ENCODE assay signal across 8 cellular contexts in genomic region chr1:1614204-1614953, GRCh38. TPM values are rescaled to one million over a fixed set of nuclear protein-coding genes. Genes with fewer than 3 reads are reported as not detected.
DNase-seq lines count a peak whose midpoint lies in the region; ATAC-seq and TF ChIP-seq lines count a peak whose summit lies in the region.

No MANE protein-coding gene starts in this region.

- H3K9me3 Mint-ChIP-seq in dendritic cell treated with granulocyte-macrophage colony-stimulating factor and Interleukin-4, amounts not matched to agents 40 ng/mL and 50 ng/mL, for 4 days = no peaks in the 10 kb centered on the region

- H3K4me1 Mint-ChIP-seq in dendritic cell treated with granulocyte-macrophage colony-stimulating factor and Interleukin-4, amounts not matched to agents 40 ng/mL and 50 ng/mL, for 4 days (ENCODE audit: low read depth) = peaks cover 42% of the 10 kb centered on the region

- H3K27me3 Mint-ChIP-seq in dendritic cell treated with granulocyte-macrophage colony-stimulating factor and Interleukin-4, amounts not matched to agents 40 ng/mL and 50 ng/mL, for 4 days = no peaks in the 10 kb centered on the region

- WGBS in lung, 2 donors = 9 to 10% methylated on average over 30 of the region's 30 CpGs

- TF ChIP-seq CTCF in AG10803 (conservative IDR thresholded peaks at IDR 0.05; ENCODE audit: low read length) (no peak), VCaP (conservative IDR thresholded peaks at IDR 0.05) (no peak), lung (IDR thresholded peaks at IDR 0.05; ENCODE audit: control extremely low read depth, extremely low read depth) (no peak)

- no peak for ATAC-seq in lung (ENCODE audit: insufficient read depth, low FRiP score)

- peak overlapping the region; percentile 88 for H3K4me3 Mint-ChIP-seq in dendritic cell treated with granulocyte-macrophage colony-stimulating factor and Interleukin-4, amounts not matched to agents 40 ng/mL and 50 ng/mL, for 4 days

- intact Hi-C loops in dendritic cell treated with granulocyte-macrophage colony-stimulating factor and Interleukin-4, amounts not matched to agents 40 ng/mL and 50 ng/mL, for 4 days (cut with micrococcal nuclease) = no loop called here

- H3K27ac ChIP-seq in VCaP = peak overlapping the region; percentile 99
- peak overlapping the region in 1 of 2 donors; percentile 84 for H3K27ac ChIP-seq in lung (ENCODE audit: low read depth in 1 of 2, low read length in 1 of 2)

- peak overlapping the region; percentile 93 for H3K27ac Mint-ChIP-seq in dendritic cell treated with granulocyte-macrophage colony-stimulating factor and Interleukin-4, amounts not matched to agents 40 ng/mL and 50 ng/mL, for 4 days

- H3K36me3 Mint-ChIP-seq in dendritic cell treated with granulocyte-macrophage colony-stimulating factor and Interleukin-4, amounts not matched to agents 40 ng/mL and 50 ng/mL, for 4 days (ENCODE audit: low read depth) = peaks cover 35% of the 10 kb centered on the region

- peaks cover 10 to 13% of the 10 kb centered on the region in 2 donors for H3K4me1 ChIP-seq in lung (ENCODE audit: control insufficient read depth in 2 of 2, insufficient read depth in 2 of 2, low read length in 2 of 2)

- DNase-seq in AG10803 (ENCODE audit: low read depth) (peak; percentile 75), HuH-7.5 (ENCODE audit: low spot score) (peak; percentile 75), lung (ENCODE audit: low spot score) (peak; percentile 69), iPS-NIHi7 (ENCODE audit: extremely low spot score) (no peak), NCI-H446 treated with DMSO at 0.1 percent for 48 hours (lab: John Stamatoyannopoulos, UW) (no peak)
- DNase-seq in stimulated activated CD8-positive, alpha-beta memory T cell treated with anti-CD3 and anti-CD28 coated beads, Interleukin-4, amount 100 ng/mL, for 48 hours = peak; percentile 71

- H3K27me3 ChIP-seq in lung (ENCODE audit: control insufficient read depth, insufficient read depth) = no peaks in the 10 kb centered on the region

- no peaks in the 10 kb centered on the region for H3K9me3 ChIP-seq in lung (ENCODE audit: control insufficient read depth in 2 of 2, insufficient read depth in 1 of 2, low read length in 1 of 2)

- H3K4me3 ChIP-seq in AG10803 (ENCODE audit: low read length) (peak overlapping the region; percentile 97), lung (peak overlapping the region; percentile 47)

- peaks cover 0 to 11% of the 10 kb centered on the region in 2 donors for H3K36me3 ChIP-seq in lung (ENCODE audit: control insufficient read depth in 2 of 2, insufficient read depth in 2 of 2, low read length in 2 of 2)

RNA-seq across cellular contexts. Expression of gene MIB2, which starts 0.9 kb away (rescaled TPM):
- total RNA-seq in lung = 10 to 100 TPM; 41.6 to 60.0 TPM
- 10 to 100 TPM; 35.5 to 80.5 TPM for polyA plus RNA-seq in lung

RNA-seq across cellular contexts. Expression of gene FNDC10, which starts 14.4 kb away (rescaled TPM):
- total RNA-seq in lung = 10 to 100 TPM in 1 of 2 donors, under 1 TPM in 1; 0.40 to 12.8 TPM
- polyA plus RNA-seq in lung = 10 to 100 TPM in 1 of 2 donors, 1 to 10 TPM in 1; 2.5 to 10.7 TPM

RNA-seq across cellular contexts. Expression of gene MMP23B, which starts 17.6 kb away (rescaled TPM):
- 10 to 100 TPM; 29.2 to 40.3 TPM for total RNA-seq in lung
- polyA plus RNA-seq in lung = 10 to 100 TPM; 14.1 to 15.0 TPM

RNA-seq across cellular contexts. Expression of gene SSU72, which starts 39.7 kb away (rescaled TPM):
- 100 to 1,000 TPM in 1 of 2 donors, 10 to 100 TPM in 1; 63.7 to 128 TPM for total RNA-seq in lung
- polyA plus RNA-seq in lung = 100 to 1,000 TPM in 1 of 2 donors, 10 to 100 TPM in 1; 85.8 to 114 TPM

RNA-seq across cellular contexts. Expression of gene CDK11B, which starts 44.4 kb away (rescaled TPM):
- total RNA-seq in lung = 10 to 100 TPM; 15.7 to 21.4 TPM
- 10 to 100 TPM; 27.1 to 39.6 TPM for polyA plus RNA-seq in lung

Comparison
In these comparisons a context has a peak if more than half of its experiments do, and no peak if none do; other contexts are left out.
1. DNase-seq: peak in AG10803 (single experiment), HuH-7.5 (single experiment), lung (single experiment) and stimulated activated CD8-positive, alpha-beta memory T cell treated with anti-CD3 and anti-CD28 coated beads, Interleukin-4, amount 100 ng/mL, for 48 hours (single experiment); none in iPS-NIHi7 (single experiment) and NCI-H446 treated with DMSO at 0.1 percent for 48 hours (single experiment).